ENCODE assay signal across 8 cellular contexts in genomic region chr4:150960818-150961217, GRCh38. TPM values are rescaled to one million over a fixed set of nuclear protein-coding genes. Genes with fewer than 3 reads are reported as not detected.
A peak's percentile ranks its signal among the peaks of the same experiment; 100 is the strongest.
DNase-seq lines count a peak whose midpoint lies in the region; ATAC-seq, FAIRE-seq and TF ChIP-seq lines count a peak whose summit lies in the region.

No MANE protein-coding gene starts in this region.

- in situ Hi-C loops in GM23248 (cut with MboI) (no loop called here), Panc1 (cut with HindIII; ENCODE audit: low pct_unique_long_range_greater_than_20kb, low sequenced_read_pairs) (no loop called here)

- no TSS peak for BruUV-seq in Panc1 (replicated peaks; lab: Mats Ljungman, UMichigan)

- H3K27ac ChIP-seq in C4-2B, result no peak overlapping the region
- H3K27ac ChIP-seq in GM23248, result no peak overlapping the region
- no peak overlapping the region for H3K27ac ChIP-seq in Panc1 (ENCODE audit: low read length)
- H3K27ac ChIP-seq in osteoblast (ENCODE audit: low read depth, low read length), result no peak overlapping the region
- H3K27ac ChIP-seq in ovary, result no peak overlapping the region

- no peak overlapping the region for H3K4me2 ChIP-seq in GM23248 (ENCODE audit: unreplicated experiment)
- H3K4me2 ChIP-seq in osteoblast (ENCODE audit: insufficient read depth, low read length), result no peak overlapping the region

- no peaks in the 10 kb centered on the region for H3F3A ChIP-seq in GM23248 (ENCODE audit: insufficient read depth)

- ATAC-seq in Panc1, result peak; percentile 69; the same call in 1 of the 2 replicates

- POLR2A ChIA-PET in Panc1 (lab: Charles Lee), result no interaction called here

- H3K9me3 ChIP-seq in GM23248 (ENCODE audit: low read depth) (no peaks in the 10 kb centered on the region), Panc1 (ENCODE audit: control insufficient read depth, insufficient read depth, low read depth, low read length) (no peaks in the 10 kb centered on the region), osteoblast (ENCODE audit: low read depth, low read length) (peaks cover 4% of the 10 kb centered on the region), ovary (no peaks in the 10 kb centered on the region)

- H3K36me3 ChIP-seq in GM23248 (ENCODE audit: low read depth) (no peaks in the 10 kb centered on the region), Panc1 (ENCODE audit: control insufficient read depth, insufficient read depth, low read length) (no peaks in the 10 kb centered on the region), osteoblast (ENCODE audit: insufficient read depth, low read length) (no peaks in the 10 kb centered on the region), ovary (no peaks in the 10 kb centered on the region)

- TF ChIP-seq POLR2A in ovary (IDR thresholded peaks at IDR 0.05) (no peak), GM12892 (IDR thresholded peaks at IDR 0.05; ENCODE audit: low read depth, low read length) (no peak)

- intact Hi-C loops in Panc1 (cut with micrococcal nuclease; ENCODE audit: unreplicated experiment), result no loop called here
- intact Hi-C loops in ovary (cut with DNase I), result no loop called here

- H4K20me1 ChIP-seq in GM23248 (ENCODE audit: insufficient read depth) (no peaks in the 10 kb centered on the region), osteoblast (ENCODE audit: insufficient read depth, low read length) (peaks cover 5% of the 10 kb centered on the region)

- TF ChIP-seq EP300 in ovary (IDR thresholded peaks at IDR 0.05), result no peak

- H3K9me2 ChIP-seq in GM23248 (ENCODE audit: insufficient read depth), result no peaks in the 10 kb centered on the region

- H3K27me3 ChIP-seq in GM23248 (replicated peaks; ENCODE audit: insufficient read depth) (no peaks in the 10 kb centered on the region), Panc1 (ENCODE audit: control insufficient read depth, insufficient read depth, low read length) (no peaks in the 10 kb centered on the region), osteoblast (ENCODE audit: insufficient read depth, low read length) (no peaks in the 10 kb centered on the region), ovary (no peaks in the 10 kb centered on the region)

- H3K9ac ChIP-seq in GM23248, result no peak overlapping the region

- H3K79me2 ChIP-seq in GM23248 (ENCODE audit: insufficient read depth), result no peaks in the 10 kb centered on the region
- H3K79me2 ChIP-seq in osteoblast (ENCODE audit: insufficient read depth, low read length), result peaks cover 4% of the 10 kb centered on the region

- 95 to 98% methylated on average over 2 of the region's 2 CpGs for WGBS in GM23248 (ENCODE audit: low coverage in 1 of 2, low lambda C conversion rate in 2 of 2, missing lambda C conversion rate in 2 of 2), 2 experiments
- 44 to 80% (median 63%) methylated on average over 2 of the region's 2 CpGs for WGBS in ovary, 3 donors

- FAIRE-seq in GM12892 (lab: Jason Lieb, UNC), result no peak

- no peak overlapping the region for H2AFZ ChIP-seq in GM23248
- no peak overlapping the region for H2AFZ ChIP-seq in osteoblast (ENCODE audit: low read length)

- CTCF ChIA-PET in Panc1 (lab: Charles Lee), result interaction anchor here (0.5 to 0.7 kb wide), 4 partner anchors 41 to 286 kb away, joined by 3 to 9 read pairs (median 6); no protein-coding TSS in a partner anchor

- DNase-seq in GM23248 (peak; percentile 59), Panc1 (ENCODE audit: low read depth, low spot score) (no peak), cerebellar cortex (ENCODE audit: low spot score) (peak; percentile 35), osteoblast (ENCODE audit: insufficient read length, low spot score, missing footprints) (peak; percentile 71), ovary (no peak), C1 segment of cervical spinal cord (lab: John Stamatoyannopoulos, UW) (no peak), GM12892 (ENCODE audit: insufficient read length) (no peak)

- TF ChIP-seq CTCF in C4-2B (conservative IDR thresholded peaks at IDR 0.05) (peak; percentile 31; the same call in 1 of the 2 replicates), Panc1 (IDR thresholded peaks at IDR 0.05) (peak; percentile 64), osteoblast (IDR thresholded peaks at IDR 0.05; ENCODE audit: extremely low read depth, low read depth, low read length) (peak; percentile 78), ovary (IDR thresholded peaks at IDR 0.05) (no peak)

- no peak overlapping the region for H3K4me3 ChIP-seq in GM23248
- no peak overlapping the region for H3K4me3 ChIP-seq in Panc1 (ENCODE audit: low read depth in 2 of 2, low read length in 2 of 2)
- H3K4me3 ChIP-seq in osteoblast (ENCODE audit: insufficient read depth, low read length), result no peak overlapping the region
- H3K4me3 ChIP-seq in ovary, result no peak overlapping the region

- H3K4me1 ChIP-seq in GM23248 (ENCODE audit: insufficient read depth) (no peaks in the 10 kb centered on the region), Panc1 (ENCODE audit: control insufficient read depth, insufficient read depth, low read length) (no peaks in the 10 kb centered on the region), osteoblast (ENCODE audit: insufficient read depth, low read length) (no peaks in the 10 kb centered on the region), ovary (ENCODE audit: insufficient read depth) (peaks cover 5% of the 10 kb centered on the region)

RNA-seq across cellular contexts. Expression of gene LRBA, which starts 54.3 kb away (rescaled TPM):
- total RNA-seq in GM23248 (2014; rRNA removed; shearing (Covaris generic)), result 15.7 and 17.8 TPM in 2 replicates
- polyA plus RNA-seq in GM23248 (2016; fragmentation: Nextera tagmentation; extraction: Ambion mirVana) (5.7 and 6.6 TPM in 2 replicates), ovary (10 to 100 TPM in 1 of 2 donors, 1 to 10 TPM in 1; 9.7 to 17.2 TPM)
- total RNA-seq in Panc1 (2021; ENCODE audit: unreplicated experiment) (26.4 TPM), osteoblast (63.6 and 67.3 TPM in 2 replicates), ovary (10 to 100 TPM; 27.5 to 49.2 (median 31.1) TPM)
- 16.8 TPM for polyA plus RNA-seq in Panc1 (2012; ENCODE audit: insufficient read length)
- polyA plus RNA-seq in GM12892 (2012; ENCODE audit: missing spikeins), result 33.9 TPM

Comparison
In these comparisons a context has a peak if more than half of its experiments do, and no peak if none do; other contexts are left out.
1. CTCF ChIP-seq: peak in C4-2B (single experiment), Panc1 (single experiment) and osteoblast (single experiment); none in ovary (0 of 3).
2. DNase-seq: peak in GM23248 (single experiment), cerebellar cortex (single experiment) and osteoblast (single experiment); none in Panc1 (single experiment), ovary (0 of 5), C1 segment of cervical spinal cord (0 of 14) and GM12892 (single experiment).